Comparison of ENCODE assay signal across 21 cellular contexts in genomic region chr7:131115340-131115739, GRCh38.
DNase-seq lines count a peak whose midpoint lies in the region; ATAC-seq, FAIRE-seq and TF ChIP-seq lines count a peak whose summit lies in the region.
"Had no signal": no experiment of that assay in that cellular context is flagged by ENCODE, and none has a peak within 500 bp of the region (broad histone marks: within the 10 kb centered on the region; RNA-seq: fewer than 3 reads in every experiment).

No MANE protein-coding gene starts in this region.

- H4K20me1 ChIP-seq in K562 (replicated peaks; ENCODE audit: control insufficient read depth, insufficient read depth, low read length) = no peaks in the 10 kb centered on the region
- H4K20me1 ChIP-seq: BLaER1 treated with 17β-estradiol and CSF1 and Interleukin-3, amounts not matched to agents 10 nM and 100 nM had no signal

- ATAC-seq in K562 (no peak), GM18907 (IDR thresholded peaks at IDR 0.05; ENCODE audit: unreplicated experiment) (no peak)
- ATAC-seq in stimulated activated memory B cell treated with anti-CD40 and anti-IgM and Interleukin-4, amounts not matched to agents 10 μg/mL and 1 μg/mL and 100 μg/mL, for 72 hours = no peak
- ATAC-seq: A549; CD8-positive, alpha-beta T cell had no signal

- H3K9me3 Mint-ChIP-seq in stimulated activated memory B cell treated with anti-CD40 and anti-IgM and Interleukin-4, amounts not matched to agents 10 μg/mL and 1 μg/mL and 100 μg/mL, for 72 hours = peaks cover 9% of the 10 kb centered on the region
- H3K9me3 Mint-ChIP-seq: CD4-positive, alpha-beta T cell had no signal

- no peak for TF ChIP-seq RAD21 in K562 (CRISPR knock-in tag; conservative IDR thresholded peaks at IDR 0.05 in 1 of 2, IDR thresholded peaks at IDR 0.05 in 1 of 2)

- H3K4me3 ChIP-seq in K562 = no peak overlapping the region
- H3K4me3 ChIP-seq: A549; BLaER1 treated with 17β-estradiol and CSF1 and Interleukin-3, amounts not matched to agents 10 nM and 100 nM had no signal

- H3K27me3 ChIP-seq in K562 (ENCODE audit: control insufficient read depth in 2 of 2, insufficient read depth in 2 of 2, low read length in 2 of 2) = peaks cover 4 to 9% of the 10 kb centered on the region in 2 experiments; a peak in 2 of 5 replicates
- H3K27me3 ChIP-seq: BLaER1 treated with 17β-estradiol and CSF1 and Interleukin-3, amounts not matched to agents 10 nM and 100 nM had no signal

- CTCF ChIA-PET in K562 (lab: Yijun Ruan, JAX; ENCODE audit: low intra/inter-chr PET ratio) = no interaction called here

- no peaks in the 10 kb centered on the region; the same call in 1 of the 3 replicates for H3K79me2 ChIP-seq in K562 (ENCODE audit: control insufficient read depth, insufficient read depth, low read length)

- no peak for TF ChIP-seq EP300 in K562 (IDR thresholded peaks at IDR 0.05; ENCODE audit: low read length)

- H3K4me2 ChIP-seq in K562 (ENCODE audit: insufficient read depth, low read length) = no peak overlapping the region
- H3K4me2 ChIP-seq: A549; BLaER1 treated with 17β-estradiol and CSF1 and Interleukin-3, amounts not matched to agents 10 nM and 100 nM had no signal

- peaks cover 4 to 18% of the 10 kb centered on the region in 2 experiments; a peak in 4 of 5 replicates for H3K4me1 ChIP-seq in K562 (replicated peaks in 1 of 2; ENCODE audit: control insufficient read depth in 2 of 2, insufficient read depth in 2 of 2, low read length in 2 of 2)

- H3K27ac Mint-ChIP-seq in stimulated activated memory B cell treated with anti-CD40 and anti-IgM and Interleukin-4, amounts not matched to agents 10 μg/mL and 1 μg/mL and 100 μg/mL, for 72 hours = peak overlapping the region; percentile 2
- H3K27ac Mint-ChIP-seq: B cell; CD4-positive, alpha-beta T cell; CD8-positive, alpha-beta T cell had no signal

- H3K4me3 Mint-ChIP-seq in stimulated activated memory B cell treated with anti-CD40 and anti-IgM and Interleukin-4, amounts not matched to agents 10 μg/mL and 1 μg/mL and 100 μg/mL, for 72 hours = no peak overlapping the region
- H3K4me3 Mint-ChIP-seq: B cell; CD4-positive, alpha-beta T cell; CD8-positive, alpha-beta T cell had no signal

- BruUV-seq in K562 (replicated peaks; lab: Mats Ljungman, UMichigan) = no TSS peak

- WGBS in K562 (ENCODE audit: insufficient coverage, low coverage, missing lambda C conversion rate) = 17% methylated on average over 5 of the region's 5 CpGs

- no peak overlapping the region for H3K9ac ChIP-seq in K562 (ENCODE audit: insufficient read depth in 1 of 2, low read depth in 2 of 2, low read length in 2 of 2)
- H3K9ac ChIP-seq: BLaER1 treated with 17β-estradiol and CSF1 and Interleukin-3, amounts not matched to agents 10 nM and 100 nM had no signal

- TF ChIP-seq CTCF in K562 (IDR thresholded peaks at IDR 0.05 in 2 of 3, conservative IDR thresholded peaks at IDR 0.05 in 1 of 3; ENCODE audit: insufficient read depth in 2 of 3, low read depth in 1 of 3, low read length in 3 of 3) = no peak

- H2AFZ ChIP-seq in K562 (ENCODE audit: low read depth, low read length) = no peak overlapping the region

- DNase-seq in SK-N-DZ (ENCODE audit: low spot score) = peak; percentile 62
- DNase-seq in K562 (ENCODE audit: extremely low read depth in 1 of 4, low spot score in 3 of 4) = no peak
- DNase-seq in hypothalamus (lab: John Stamatoyannopoulos, UW) = no peak
- DNase-seq: AML-193; Caco-2; Calu3; CD4-positive, alpha-beta T cell; CD8-positive, alpha-beta T cell; DMS79 treated with DMSO at 0.1 percent for 48 hours; GF-D8 had no signal

- H3K36me3 Mint-ChIP-seq in stimulated activated memory B cell treated with anti-CD40 and anti-IgM and Interleukin-4, amounts not matched to agents 10 μg/mL and 1 μg/mL and 100 μg/mL, for 72 hours = peaks cover 9% of the 10 kb centered on the region
- H3K36me3 Mint-ChIP-seq: CD8-positive, alpha-beta T cell had no signal

- H3K27ac ChIP-seq in K562 (ENCODE audit: extremely low read depth, low read depth, low read length) = no peak overlapping the region
- H3K27ac ChIP-seq: 22Rv1; BLaER1 treated with 17β-estradiol and CSF1 and Interleukin-3, amounts not matched to agents 10 nM and 100 nM; C4-2B had no signal

- H3K27me3 Mint-ChIP-seq in stimulated activated memory B cell treated with anti-CD40 and anti-IgM and Interleukin-4, amounts not matched to agents 10 μg/mL and 1 μg/mL and 100 μg/mL, for 72 hours = no peaks in the 10 kb centered on the region
- H3K27me3 Mint-ChIP-seq: B cell; CD4-positive, alpha-beta T cell had no signal

- intact Hi-C loops in K562 (cut with micrococcal nuclease) = no loop called here

- H3K36me3 ChIP-seq in K562 (ENCODE audit: control insufficient read depth, insufficient read depth, low read length) = no peaks in the 10 kb centered on the region

- peaks cover 3% of the 10 kb centered on the region; the same call in 1 of the 2 replicates for H3K9me3 ChIP-seq in K562 (replicated peaks; ENCODE audit: control insufficient read depth, insufficient read depth, low read depth, low read length)

- no peak for TF ChIP-seq POLR2A in K562 (conservative IDR thresholded peaks at IDR 0.05)

- H3K4me1 Mint-ChIP-seq in stimulated activated memory B cell treated with anti-CD40 and anti-IgM and Interleukin-4, amounts not matched to agents 10 μg/mL and 1 μg/mL and 100 μg/mL, for 72 hours = peaks cover 30% of the 10 kb centered on the region

- no peak for FAIRE-seq in K562 (lab: Jason Lieb, UNC)
- FAIRE-seq: A549, D721Med, G401.6, GM12891, GM19239 had no signal

- POLR2A ChIA-PET in K562 (lab: Yijun Ruan, JAX) = no interaction called here

- in situ Hi-C loops in K562 (cut with MboI) = no loop called here

- no peaks in the 10 kb centered on the region for H3K9me1 ChIP-seq in K562 (ENCODE audit: control insufficient read depth, insufficient read depth, low read length)

TF ChIP-seq in K562, 482 proteins besides CTCF, POLR2A, EP300 and RAD21 (continues in another document):
- TF ChIP-seq CHCHD3 (CRISPR knock-in tag; IDR thresholded peaks at IDR 0.05) (no peak), ERF (CRISPR knock-in tag; IDR thresholded peaks at IDR 0.05) (no peak), ZNF407 (IDR thresholded peaks at IDR 0.05; ENCODE audit: low read depth) (no peak), HLTF (IDR thresholded peaks at IDR 0.05) (no peak), SP1 (CRISPR knock-in tag; IDR thresholded peaks at IDR 0.05) (no peak), ZBTB1 (CRISPR knock-in tag; IDR thresholded peaks at IDR 0.05; ENCODE audit: borderline replicate concordance, low read depth) (no peak)
